In genomic region chr1:68495968-68496679, GRCh38 we compare ENCODE assay signal across 8 cellular contexts. TPM values are rescaled to one million over a fixed set of nuclear protein-coding genes. Genes with fewer than 3 reads are reported as not detected.
DNase-seq lines count a peak whose midpoint lies in the region; TF ChIP-seq lines count a peak whose summit lies in the region.

No MANE protein-coding gene starts in this region.

- no peak overlapping the region for H2AK5ac ChIP-seq in mesendoderm (ENCODE audit: low read length)

- no CpG with 5 or more reads among the region's 21 CpGs for WGBS in mesendoderm (ENCODE audit: extremely low coverage, insufficient coverage, low lambda C conversion rate)

- DNase-seq in NCI-H524 (lab: John Stamatoyannopoulos, UW) (peak; percentile 3 to 45), NCI-H524 treated with DMSO at 0.1 percent for 48 hours (lab: John Stamatoyannopoulos, UW) (no peak), HAP-1 (ENCODE audit: low spot score in 2 of 2) (peak in 1 of 2 experiments; percentile 29), NCI-H2029 (lab: John Stamatoyannopoulos, UW) (peak; percentile 2), astrocyte of the spinal cord (ENCODE audit: low read depth, low spot score) (no peak), mesendoderm (peak; percentile 21), hypothalamus (lab: John Stamatoyannopoulos, UW) (no peak)
- DNase-seq in activated CD4-positive, alpha-beta T cell treated with anti-CD3 and anti-CD28 coated beads, Interleukin-2, amount 50 U/mL, for 4 hours: no peak

- in situ Hi-C loops in HAP-1 (cut with MboI; ENCODE audit: low sequenced_read_pairs) (no loop called here), astrocyte of the spinal cord (cut with HindIII; ENCODE audit: low sequenced_read_pairs) (no loop called here)

- H3K56ac ChIP-seq in mesendoderm (ENCODE audit: low read length): peak overlapping the region; percentile 98

- H2BK5ac ChIP-seq in mesendoderm (ENCODE audit: low read length): no peak overlapping the region

- H2BK15ac ChIP-seq in mesendoderm (replicated peaks; ENCODE audit: low read depth): no peak overlapping the region

- H4K5ac ChIP-seq in mesendoderm (ENCODE audit: low read length): no peak overlapping the region

- peaks cover 13% of the 10 kb centered on the region for H3K36me3 ChIP-seq in HAP-1 (replicated peaks)
- H3K36me3 ChIP-seq in mesendoderm (ENCODE audit: control insufficient read depth, insufficient read depth, low read length): no peaks in the 10 kb centered on the region

- H3K27me3 ChIP-seq in HAP-1 (ENCODE audit: low read depth): no peaks in the 10 kb centered on the region
- H3K27me3 ChIP-seq in mesendoderm (ENCODE audit: insufficient read depth, low read length, poor library complexity): no peaks in the 10 kb centered on the region

- peak overlapping the region; percentile 65 for H3K18ac ChIP-seq in mesendoderm (ENCODE audit: low read length)

- H3K9me3 ChIP-seq in HAP-1: no peaks in the 10 kb centered on the region

- no peak for TF ChIP-seq CTCF in astrocyte of the spinal cord (IDR thresholded peaks at IDR 0.05; ENCODE audit: low read depth, low read length)

- no peak overlapping the region for H3K23ac ChIP-seq in mesendoderm (ENCODE audit: low read length)

- H3K4me3 ChIP-seq in HAP-1: peak overlapping the region; percentile 84
- peak overlapping the region; percentile 85 for H3K4me3 ChIP-seq in astrocyte of the spinal cord (ENCODE audit: low read depth, low read length)
- H3K4me3 ChIP-seq in mesendoderm (ENCODE audit: low read length): peak overlapping the region; percentile 74

- peak overlapping the region; percentile 98 for H3K9ac ChIP-seq in mesendoderm (ENCODE audit: low read length)

- no peak overlapping the region for H2BK120ac ChIP-seq in mesendoderm (ENCODE audit: low read depth, low read length)

- H4K8ac ChIP-seq in mesendoderm (ENCODE audit: low read depth, low read length): no peak overlapping the region

- peaks cover 11% of the 10 kb centered on the region for H3K79me2 ChIP-seq in mesendoderm (ENCODE audit: control insufficient read depth, insufficient read depth, low read length)

- peaks cover 28% of the 10 kb centered on the region for H3K4me1 ChIP-seq in HAP-1
- peaks cover 4% of the 10 kb centered on the region for H3K4me1 ChIP-seq in mesendoderm (ENCODE audit: control insufficient read depth, low read depth, low read length)

- H3K79me1 ChIP-seq in mesendoderm (ENCODE audit: low read length): peaks cover 4% of the 10 kb centered on the region

- peak overlapping the region; percentile 94 for H3K4ac ChIP-seq in mesendoderm (ENCODE audit: low read depth, low read length)

- H3K4me2 ChIP-seq in mesendoderm (ENCODE audit: low read length): peak overlapping the region; percentile 72

- H3K27ac ChIP-seq in mesendoderm (ENCODE audit: low read depth, low read length): peak overlapping the region; percentile 13

RNA-seq across cellular contexts. Expression of gene DEPDC1, which starts 0.8 kb away (rescaled TPM):
- 28.3 TPM for polyA plus RNA-seq in mesendoderm (2013, experiment 1 of 2)
- polyA plus RNA-seq in mesendoderm (2013, experiment 2 of 2): 29.9 TPM

RNA-seq across cellular contexts. Expression of gene RPE65, which starts 46.4 kb away (rescaled TPM):
- 0.01 TPM for polyA plus RNA-seq in mesendoderm (2013, experiment 1 of 2)
- not detected for polyA plus RNA-seq in mesendoderm (2013, experiment 2 of 2)

Comparison
In these comparisons a context has a peak if more than half of its experiments do, and no peak if none do; other contexts are left out.
1. DNase-seq: peak in NCI-H524 (2 of 2), NCI-H2029 (single experiment) and mesendoderm (single experiment); none in NCI-H524 treated with DMSO at 0.1 percent for 48 hours (single experiment), astrocyte of the spinal cord (single experiment), hypothalamus (0 of 51) and activated CD4-positive, alpha-beta T cell treated with anti-CD3 and anti-CD28 coated beads, Interleukin-2, amount 50 U/mL, for 4 hours (0 of 2).
2. Peak in every context shown above with its lines, with median percentiles within 50 percentile points of each other: H3K4me3 ChIP-seq.